In genomic region chr1:157156058-157156541, GRCh38 we compare ENCODE assay signal across 8 cellular contexts. TPM values are rescaled to one million over a fixed set of nuclear protein-coding genes. Genes with fewer than 3 reads are reported as not detected.
A peak's percentile ranks its signal among the peaks of the same experiment; 100 is the strongest.
DNase-seq lines count a peak whose midpoint lies in the region; ATAC-seq, FAIRE-seq and TF ChIP-seq lines count a peak whose summit lies in the region.

No MANE protein-coding gene starts in this region.

- POLR2A ChIA-PET in AG04449 (lab: Yijun Ruan, JAX): interaction anchor here (0.7 to 2.5 kb wide), 4 partner anchors 16 to 66 kb away, joined by 3 to 11 read pairs (median 5); no protein-coding TSS in a partner anchor
- POLR2A ChIA-PET in activated B cell treated with CpG ODN at 0.5 μM for 24 hours (lab: Charles Lee): interaction anchor here (0.6 to 1.6 kb wide), 6 partner anchors 19 to 991 kb away, joined by 3 to 10 read pairs (median 4); no protein-coding TSS in a partner anchor
- POLR2A ChIA-PET in MCF 10A (lab: Yijun Ruan, JAX): interaction anchor here (1.0 to 4.9 kb wide), 6 partner anchors 8 to 207 kb away, joined by 3 to 64 read pairs (median 10); partner anchors contain the start of gene ETV3

- intact Hi-C loops in activated B cell treated with CpG ODN at 0.5 μM for 24 hours (cut with micrococcal nuclease) (loop anchor here (1.0 to 5.0 kb wide), 2 partner anchors 66 to 244 kb away; no protein-coding TSS in a partner anchor), MCF 10A (cut with micrococcal nuclease) (loop anchor here (1.0 to 10.0 kb wide), 4 partner anchors 18 to 241 kb away; partner anchors contain the start of gene ETV3), kidney (cut with DNase I) (loop anchor here (5.0 kb wide), 1 partner anchor 64 kb away; no protein-coding TSS in a partner anchor)

- no peak overlapping the region for H3K4me3 Mint-ChIP-seq in activated B cell treated with CpG ODN at 0.5 μM for 24 hours
- H3K4me3 Mint-ChIP-seq in MCF 10A (ENCODE audit: unreplicated experiment): peak overlapping the region; percentile 63

- no peaks in the 10 kb centered on the region for H3K36me3 ChIP-seq in kidney (ENCODE audit: control insufficient read depth in 1 of 2, insufficient read depth in 2 of 2, low read length in 2 of 2)

- BruUV-seq in MCF 10A (replicated peaks; lab: Mats Ljungman, UMichigan): no TSS peak

- H3K9me3 ChIP-seq in kidney (ENCODE audit: control insufficient read depth in 1 of 2, low read length in 2 of 2): no peaks in the 10 kb centered on the region

- TF ChIP-seq CTCF in AG04449 (IDR thresholded peaks at IDR 0.05; ENCODE audit: insufficient read depth, low read length, missing control alignments) (peak; percentile 93), GM20000 (IDR thresholded peaks at IDR 0.05; ENCODE audit: extremely low read depth, missing control alignments) (peak; percentile 77), activated B cell treated with CpG ODN at 0.5 μM for 24 hours (IDR thresholded peaks at IDR 0.05) (peak; percentile 68), MCF 10A (IDR thresholded peaks at IDR 0.05; ENCODE audit: unreplicated experiment) (peak; percentile 99), kidney (IDR thresholded peaks at IDR 0.05; ENCODE audit: borderline replicate concordance, extremely low read depth, insufficient read depth) (peak; percentile 89)

- ATAC-seq in activated B cell treated with CpG ODN at 0.5 μM for 24 hours (ENCODE audit: low read depth) (peak; percentile 80), HG02763 (IDR thresholded peaks at IDR 0.05; ENCODE audit: unreplicated experiment) (no peak)

- H3K27ac ChIP-seq in kidney (ENCODE audit: low read depth in 2 of 2, low read length in 2 of 2): no peak overlapping the region

- FAIRE-seq in kidney (lab: Jason Lieb, UNC): no peak

- H3K4me1 ChIP-seq in kidney (ENCODE audit: control insufficient read depth in 1 of 2, insufficient read depth in 1 of 2, low read depth in 1 of 2, low read length in 2 of 2): peaks cover 12 to 19% of the 10 kb centered on the region in 2 donors

- H3K27me3 Mint-ChIP-seq in activated B cell treated with CpG ODN at 0.5 μM for 24 hours (peaks cover 41% of the 10 kb centered on the region), MCF 10A (ENCODE audit: insufficient read depth, unreplicated experiment) (no peaks in the 10 kb centered on the region)

- H3K9ac ChIP-seq in kidney (ENCODE audit: low read length in 2 of 2): no peak overlapping the region

- no peaks in the 10 kb centered on the region for H3K9me3 Mint-ChIP-seq in activated B cell treated with CpG ODN at 0.5 μM for 24 hours
- H3K9me3 Mint-ChIP-seq in MCF 10A (ENCODE audit: unreplicated experiment): no peaks in the 10 kb centered on the region

- CTCF ChIA-PET in AG04449 (lab: Yijun Ruan, JAX): interaction anchor here (0.8 to 9.4 kb wide), 47 partner anchors 9 to 884 kb away, joined by 3 to 478 read pairs (median 5); partner anchors contain the start of genes ETV3 and ETV3L
- CTCF ChIA-PET in activated B cell treated with CpG ODN at 0.5 μM for 24 hours (lab: Charles Lee): interaction anchor here (0.6 to 9.3 kb wide), 16 partner anchors 10 to 965 kb away, joined by 3 to 388 read pairs (median 3); partner anchors contain the start of gene ETV3
- CTCF ChIA-PET in MCF 10A (lab: Yijun Ruan, JAX): interaction anchor here (0.5 to 15.9 kb wide), 64 partner anchors 9 to 1014 kb away, joined by 3 to 805 read pairs (median 5); partner anchors contain the start of genes ETV3 and ETV3L

- H3K4me3 ChIP-seq in AG04449 (ENCODE audit: low read depth, low read length): peak overlapping the region; percentile 32; the same call in 1 of the 2 replicates
- no peak overlapping the region for H3K4me3 ChIP-seq in kidney (ENCODE audit: low read length in 2 of 2)

- no peaks in the 10 kb centered on the region for H3K36me3 Mint-ChIP-seq in activated B cell treated with CpG ODN at 0.5 μM for 24 hours (ENCODE audit: low read depth)
- H3K36me3 Mint-ChIP-seq in MCF 10A (ENCODE audit: insufficient read depth, unreplicated experiment): no peaks in the 10 kb centered on the region

- DNase-seq in AG04449 (ENCODE audit: low read depth, low spot score): no peak
- DNase-seq in GM20000 (ENCODE audit: low spot score): peak; percentile 61
- DNase-seq in NCI-H2107 treated with DMSO at 0.1 percent for 48 hours (lab: John Stamatoyannopoulos, UW; ENCODE audit: unreplicated experiment): peak; percentile 18
- peak; percentile 73 for DNase-seq in activated B cell treated with CpG ODN at 0.5 μM for 24 hours
- peak; percentile 78 for DNase-seq in MCF 10A (ENCODE audit: unreplicated experiment)
- peak; percentile 90 for DNase-seq in kidney
- peak; percentile 60 for DNase-seq in stimulated activated CD4-positive, alpha-beta T cell treated with anti-CD3 and anti-CD28 coated beads, Interleukin-2, amount 100 ng/mL, for 4 hours (ENCODE audit: low read depth)

- H3K4me1 Mint-ChIP-seq in activated B cell treated with CpG ODN at 0.5 μM for 24 hours (peaks cover 3% of the 10 kb centered on the region), MCF 10A (ENCODE audit: insufficient read depth, unreplicated experiment) (peaks cover 40% of the 10 kb centered on the region)

- no peak overlapping the region for H3K27ac Mint-ChIP-seq in activated B cell treated with CpG ODN at 0.5 μM for 24 hours
- peak overlapping the region; percentile 33 for H3K27ac Mint-ChIP-seq in MCF 10A (ENCODE audit: low read depth, unreplicated experiment)

RNA-seq across cellular contexts. Expression of gene ETV3, which starts 17.9 kb away (rescaled TPM):
- total RNA-seq in activated B cell treated with CpG ODN at 0.5 μM for 24 hours: 26.6 and 31.3 TPM in 2 replicates
- total RNA-seq in MCF 10A (2022): 28.6 and 35.0 TPM in 2 replicates
- total RNA-seq in kidney: 24.8 TPM
- 3.5 TPM for polyA plus RNA-seq in kidney (ENCODE audit: insufficient read depth, low read depth, low replicate concordance)

RNA-seq across cellular contexts. Expression of gene ETV3L, which starts 56.5 kb away (rescaled TPM):
- 0.29 TPM in 1 of 2 replicates, not detected in the other for total RNA-seq in activated B cell treated with CpG ODN at 0.5 μM for 24 hours
- total RNA-seq in MCF 10A (2022): not detected in 2 replicates
- total RNA-seq in kidney: not detected
- not detected for polyA plus RNA-seq in kidney (ENCODE audit: insufficient read depth, low read depth, low replicate concordance)
